In genomic region chr11:67563354-67564114, GRCh38 we compare ENCODE assay signal across 1 cellular context.
A peak's percentile ranks its signal among the peaks of the same experiment; 100 is the strongest.
TF ChIP-seq lines count a peak whose summit lies in the region.

No MANE protein-coding gene starts in this region.

TF ChIP-seq in HepG2, 621 proteins besides CTCF, POLR2A, EP300 and RAD21:
- TF ChIP-seq SKI (IDR thresholded peaks at IDR 0.05; ENCODE audit: partially characterized antibody) (peak; percentile 36), ZFP1 (CRISPR knock-in tag; IDR thresholded peaks at IDR 0.05) (no peak), ZIK1 (CRISPR knock-in tag; IDR thresholded peaks at IDR 0.05; ENCODE audit: borderline replicate concordance, low read depth) (no peak), SALL1 (CRISPR knock-in tag; IDR thresholded peaks at IDR 0.05) (0 out of 2 replicates have a peak, but pooled peaks have one; percentile 18), FOSL2 (CRISPR knock-in tag; IDR thresholded peaks at IDR 0.05) (peak; percentile 48), SMC3 (IDR thresholded peaks at IDR 0.05; ENCODE audit: low read length) (no peak), CREB1 (IDR thresholded peaks at IDR 0.05) (peak; percentile 46), CREB1 (CRISPR knock-in tag; IDR thresholded peaks at IDR 0.05) (no peak), ZXDC (CRISPR knock-in tag; IDR thresholded peaks at IDR 0.05) (no peak)
